Comparison of ENCODE assay signal across 17 cellular contexts in the genomic region with DNA sequence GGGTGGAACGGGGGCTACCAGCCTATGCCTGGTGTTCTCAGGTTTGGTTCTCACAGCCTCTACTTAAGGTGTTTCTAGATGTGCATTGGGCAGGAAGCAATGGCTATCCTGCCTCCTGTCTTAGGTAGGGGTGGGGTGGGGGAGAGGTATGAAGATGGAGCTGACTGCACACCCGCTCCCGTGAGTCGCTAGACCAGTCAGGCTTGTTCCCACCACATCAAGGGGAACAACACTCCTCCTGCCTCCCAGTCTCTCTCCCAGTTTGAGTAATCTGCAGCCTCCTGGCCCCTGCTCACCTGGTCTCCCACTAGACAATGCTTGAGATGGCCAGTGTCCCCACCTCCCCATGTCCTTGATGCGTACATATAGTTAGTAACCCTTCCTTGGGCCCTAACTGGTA.
DNase-seq lines count a peak whose midpoint lies in the region; FAIRE-seq and TF ChIP-seq lines count a peak whose summit lies in the region.
"Had no signal": no experiment of that assay in that cellular context is flagged by ENCODE, and none has a peak within 500 bp of the region (broad histone marks: within the 10 kb centered on the region; RNA-seq: fewer than 3 reads in every experiment).

No MANE protein-coding gene starts in this region.

- H3K27ac ChIP-seq in caudate nucleus (ENCODE audit: low read depth, low read length) (no peak overlapping the region), testis (no peak overlapping the region)
- H3K27ac ChIP-seq: 22Rv1, GM23248 had no signal

- H3K4me3 Mint-ChIP-seq in type B pancreatic cell = peak overlapping the region; percentile 9
- H3K4me3 Mint-ChIP-seq: CD14-positive monocyte; CD8-positive, alpha-beta T cell had no signal

- peak overlapping the region; percentile 64 for H3K27ac Mint-ChIP-seq in type B pancreatic cell
- H3K27ac Mint-ChIP-seq: CD14-positive monocyte; CD8-positive, alpha-beta T cell had no signal

- intact Hi-C loops in testis (cut with DNase I; ENCODE audit: low total_unique reads) = no loop called here

- peak; percentile 6 for DNase-seq in NCI-H510A treated with DMSO at 0.1 percent for 48 hours (lab: John Stamatoyannopoulos, UW)
- DNase-seq in NCI-H510A (lab: John Stamatoyannopoulos, UW) = no peak
- DNase-seq in bronchial epithelial cell (ENCODE audit: low read depth) = peak; percentile 17
- peak; percentile 24 for DNase-seq in left kidney (ENCODE audit: low read depth, low spot score)
- no peak for DNase-seq in type B pancreatic cell (ENCODE audit: extremely low spot score, unreplicated experiment)
- no peak for DNase-seq in caudate nucleus (lab: John Stamatoyannopoulos, UW)
- DNase-seq in testis = no peak
- no peak for DNase-seq in anterior cingulate cortex (lab: John Stamatoyannopoulos, UW)
- DNase-seq: CD8-positive, alpha-beta T cell; COR-L47; DMS153; GM23248 had no signal

- TF ChIP-seq POLR2A in testis (IDR thresholded peaks at IDR 0.05) = no peak

- no peaks in the 10 kb centered on the region for H3K36me3 Mint-ChIP-seq in type B pancreatic cell
- H3K36me3 Mint-ChIP-seq: CD14-positive monocyte; CD8-positive, alpha-beta T cell had no signal

- H3K9me3 ChIP-seq in testis = no peaks in the 10 kb centered on the region

- H3K4me1 Mint-ChIP-seq in type B pancreatic cell (ENCODE audit: unreplicated experiment) = peaks cover 35% of the 10 kb centered on the region
- H3K4me1 Mint-ChIP-seq: CD14-positive monocyte had no signal

- H3K9me3 Mint-ChIP-seq in type B pancreatic cell = peaks cover 6% of the 10 kb centered on the region

- WGBS in testis, 2 donors = 94 to 95% methylated on average over 4 to 5 of the region's 5 CpGs

- TF ChIP-seq CTCF in bronchial epithelial cell (IDR thresholded peaks at IDR 0.05; ENCODE audit: insufficient read depth, low read length, severe bottlenecking) = no peak
- TF ChIP-seq CTCF in type B pancreatic cell (conservative IDR thresholded peaks at IDR 0.05) = no peak
- TF ChIP-seq CTCF in testis (IDR thresholded peaks at IDR 0.05) = no peak

- no peak for FAIRE-seq in bronchial epithelial cell (lab: Jason Lieb, UNC)
- FAIRE-seq: D721Med, GM18507, H54 had no signal

- H3K27me3 ChIP-seq in bronchial epithelial cell (ENCODE audit: control insufficient read depth, insufficient read depth, low read length) (no peaks in the 10 kb centered on the region), testis (no peaks in the 10 kb centered on the region)

- H3K4me3 ChIP-seq in bronchial epithelial cell (ENCODE audit: low read depth, low read length) (no peak overlapping the region), testis (no peak overlapping the region)
- H3K4me3 ChIP-seq: GM23248 had no signal

- H3K4me1 ChIP-seq in testis = no peaks in the 10 kb centered on the region

- no peaks in the 10 kb centered on the region for H3K27me3 Mint-ChIP-seq in type B pancreatic cell

- no peaks in the 10 kb centered on the region for H3K36me3 ChIP-seq in bronchial epithelial cell (ENCODE audit: control insufficient read depth, insufficient read depth, low read length)
- no peaks in the 10 kb centered on the region for H3K36me3 ChIP-seq in testis (ENCODE audit: low read depth, missing control alignments)

Comparison
In these comparisons a context has a peak if more than half of its experiments do, and no peak if none do; other contexts are left out.
1. DNase-seq: peak in NCI-H510A treated with DMSO at 0.1 percent for 48 hours (single experiment), bronchial epithelial cell (single experiment) and left kidney (single experiment); none in NCI-H510A (single experiment), type B pancreatic cell (single experiment), caudate nucleus (0 of 61), testis (single experiment) and anterior cingulate cortex (0 of 58).